ENCODE assay signal across 10 cellular contexts in genomic region chr2:210225461-210225798, GRCh38. TPM values are rescaled to one million over a fixed set of nuclear protein-coding genes. Genes with fewer than 3 reads are reported as not detected.
A peak's percentile ranks its signal among the peaks of the same experiment; 100 is the strongest.
DNase-seq lines count a peak whose midpoint lies in the region; ATAC-seq and TF ChIP-seq lines count a peak whose summit lies in the region.
"Had no signal": no experiment of that assay in that cellular context is flagged by ENCODE, and none has a peak within 500 bp of the region (broad histone marks: within the 10 kb centered on the region; RNA-seq: fewer than 3 reads in every experiment).

No MANE protein-coding gene starts in this region.

- no peak for TF ChIP-seq EP300 in esophagus muscularis mucosa (IDR thresholded peaks at IDR 0.05)

- peaks cover 27% of the 10 kb centered on the region for H3K27me3 ChIP-seq in MG63
- H3K27me3 ChIP-seq in esophagus muscularis mucosa = peaks cover 0 to 54% (median 9%) of the 10 kb centered on the region in 4 donors

- peak overlapping the region; percentile 49 for H3K4me3 ChIP-seq in AG04449 (ENCODE audit: low read depth, low read length)
- peak overlapping the region; percentile 47 for H3K4me3 ChIP-seq in MG63
- H3K4me3 ChIP-seq in esophagus muscularis mucosa = peak overlapping the region; percentile 54 to 66 (median 58)

- TF ChIP-seq CTCF in AG04449 (IDR thresholded peaks at IDR 0.05; ENCODE audit: insufficient read depth, low read length, missing control alignments) (no peak), esophagus muscularis mucosa (IDR thresholded peaks at IDR 0.05) (no peak), neural crest cell (conservative IDR thresholded peaks at IDR 0.05) (no peak)

- no peaks in the 10 kb centered on the region for H3K36me3 Mint-ChIP-seq in neural crest cell (ENCODE audit: low read depth)

- WGBS in esophagus muscularis mucosa = 29% methylated on average over 5 of the region's 10 CpGs

- peaks cover 77% of the 10 kb centered on the region for H3K27me3 Mint-ChIP-seq in neural crest cell (ENCODE audit: low read depth)

- POLR2A ChIA-PET in AG04449 (lab: Yijun Ruan, JAX) = no interaction called here

- H3K9me3 ChIP-seq in MG63 (no peaks in the 10 kb centered on the region), esophagus muscularis mucosa (no peaks in the 10 kb centered on the region)

- CTCF ChIA-PET in AG04449 (lab: Yijun Ruan, JAX) = no interaction called here

- intact Hi-C loops in esophagus muscularis mucosa (cut with DNase I) = no loop called here

- no peak for ATAC-seq in GM19397 (IDR thresholded peaks at IDR 0.05; ENCODE audit: unreplicated experiment)

- no peaks in the 10 kb centered on the region for H3K4me1 Mint-ChIP-seq in neural crest cell

- H3K27ac Mint-ChIP-seq in neural crest cell (ENCODE audit: unreplicated experiment) = no peak overlapping the region

- H3K36me3 ChIP-seq in MG63 (no peaks in the 10 kb centered on the region), esophagus muscularis mucosa (no peaks in the 10 kb centered on the region)

- H3K9me3 Mint-ChIP-seq in neural crest cell = no peaks in the 10 kb centered on the region

- H3K4me1 ChIP-seq in esophagus muscularis mucosa = peaks cover 5 to 15% (median 11%) of the 10 kb centered on the region in 4 donors

- H3K27ac ChIP-seq in esophagus muscularis mucosa (replicated peaks in 1 of 4) = peak overlapping the region in 1 of 4 donors; percentile 31

- no peak for TF ChIP-seq POLR2A in esophagus muscularis mucosa (IDR thresholded peaks at IDR 0.05; ENCODE audit: low read depth)

- DNase-seq in AG04449 (ENCODE audit: low read depth, low spot score) (no peak), MG63 (no peak), esophagus muscularis mucosa (ENCODE audit: extremely low spot score) (no peak), neural crest cell (ENCODE audit: low read depth, low spot score) (no peak), KG1 (lab: John Stamatoyannopoulos, UW) (no peak), superior temporal gyrus (ENCODE audit: extremely low spot score) (no peak)
- no peak for DNase-seq in activated CD8-positive, alpha-beta memory T cell treated with anti-CD3 and anti-CD28 coated beads for 24 hours
- DNase-seq: activated CD4-positive, alpha-beta T cell treated with anti-CD3 and anti-CD28 coated beads, Interleukin-2, amount 50 U/mL, for 1 hour; NCI-H1417 treated with DMSO at 0.1 percent for 48 hours had no signal

- peak overlapping the region; percentile 76 for H3K4me3 Mint-ChIP-seq in neural crest cell

RNA-seq across cellular contexts. Expression of gene ACADL, which starts 0.2 kb away (rescaled TPM):
- total RNA-seq in MG63 (2014; rRNA removed; shearing (Covaris generic); ENCODE audit: low replicate concordance) = not detected in 2 replicates
- 1 to 10 TPM; 1.3 to 2.1 (median 1.7) TPM for total RNA-seq in esophagus muscularis mucosa
- total RNA-seq in neural crest cell = 0.35 TPM in 1 of 2 replicates, not detected in the other

RNA-seq across cellular contexts. Expression of gene KANSL1L, which starts 54.2 kb away (rescaled TPM):
- 1.7 and 3.5 TPM in 2 replicates for total RNA-seq in MG63 (2014; rRNA removed; shearing (Covaris generic); ENCODE audit: low replicate concordance)
- 10 to 100 TPM; 25.1 to 41.5 (median 30.0) TPM for total RNA-seq in esophagus muscularis mucosa
- total RNA-seq in neural crest cell = 18.3 and 19.2 TPM in 2 replicates
